ENCODE assay signal across 12 cellular contexts in genomic region chr18:57807336-57808117, GRCh38. TPM values are rescaled to one million over a fixed set of nuclear protein-coding genes. Genes with fewer than 3 reads are reported as not detected.
DNase-seq lines count a peak whose midpoint lies in the region; ATAC-seq and TF ChIP-seq lines count a peak whose summit lies in the region.
"Had no signal": no experiment of that assay in that cellular context is flagged by ENCODE, and none has a peak within 500 bp of the region (broad histone marks: within the 10 kb centered on the region; RNA-seq: fewer than 3 reads in every experiment).

No MANE protein-coding gene starts in this region.

- H3K4me3 Mint-ChIP-seq in CD4-positive, alpha-beta memory T cell: no peak overlapping the region
- H3K4me3 Mint-ChIP-seq: endodermal cell had no signal

- H3K27ac Mint-ChIP-seq in CD4-positive, alpha-beta memory T cell: no peak overlapping the region
- H3K27ac Mint-ChIP-seq: endodermal cell had no signal

- TF ChIP-seq CTCF in fibroblast of pulmonary artery (IDR thresholded peaks at IDR 0.05; ENCODE audit: low read length, missing control alignments): no peak
- no peak for TF ChIP-seq CTCF in spleen (IDR thresholded peaks at IDR 0.05 in 8 of 11, conservative IDR thresholded peaks at IDR 0.05 in 3 of 11)

- ATAC-seq in SK-N-SH treated with all-trans-retinoic acid at 6 μM for 48 hours (peak; percentile 50), GM19351 (IDR thresholded peaks at IDR 0.05; ENCODE audit: unreplicated experiment) (no peak)
- no peak for ATAC-seq in activated CD4-positive, CD25-positive, alpha-beta regulatory T cell treated with anti-CD3 and anti-CD28 coated beads, Interleukin-2, amount 50 U/mL, for 24 hours

- H3K36me3 ChIP-seq in spleen: no peaks in the 10 kb centered on the region
- H3K36me3 ChIP-seq in CD4-positive, alpha-beta memory T cell (ENCODE audit: insufficient read depth, low read length): no peaks in the 10 kb centered on the region

- WGBS in spleen, 5 donors: 43 to 57% (median 53%) methylated on average over 2 of the region's 2 CpGs

- peaks cover 0 to 26% (median 14%) of the 10 kb centered on the region in 7 donors for H3K27me3 ChIP-seq in spleen (replicated peaks in 1 of 7)
- peaks cover 13% of the 10 kb centered on the region for H3K27me3 ChIP-seq in CD4-positive, alpha-beta memory T cell (ENCODE audit: insufficient read depth, low read length)

- peaks cover 0 to 33% (median 19%) of the 10 kb centered on the region in 6 donors for H3K4me1 ChIP-seq in spleen
- peaks cover 2% of the 10 kb centered on the region for H3K4me1 ChIP-seq in CD4-positive, alpha-beta memory T cell (ENCODE audit: insufficient read depth, low read length)

- POLR2A ChIA-PET in CD4-positive, alpha-beta memory T cell (lab: Charles Lee; ENCODE audit: partially characterized antibody): no interaction called here

- peaks cover 18 to 21% of the 10 kb centered on the region in 2 donors for H3K27me3 Mint-ChIP-seq in CD4-positive, alpha-beta memory T cell

- DNase-seq in GM03348 (ENCODE audit: low spot score) (peak; percentile 29), fibroblast of pulmonary artery (ENCODE audit: low read depth) (peak; percentile 57), spleen (no peak), DMS 273 (lab: John Stamatoyannopoulos, UW; ENCODE audit: unreplicated experiment) (no peak)
- no peak for DNase-seq in CD4-positive, alpha-beta memory T cell
- DNase-seq: DMS153, endodermal cell, NCI-H2107, RPMI8226 had no signal

- peaks cover 0 to 6% of the 10 kb centered on the region in 2 donors for H3K36me3 Mint-ChIP-seq in CD4-positive, alpha-beta memory T cell

- peaks cover 0 to 13% (median 12%) of the 10 kb centered on the region in 8 donors for H3K9me3 ChIP-seq in spleen
- peaks cover 0 to 4% of the 10 kb centered on the region in 2 donors for H3K9me3 ChIP-seq in CD4-positive, alpha-beta memory T cell (ENCODE audit: control insufficient read depth in 1 of 2, low read length in 2 of 2)

- H3K9me3 Mint-ChIP-seq in CD4-positive, alpha-beta memory T cell: peaks cover 0 to 16% (median 9%) of the 10 kb centered on the region in 8 donors

- intact Hi-C loops in spleen (cut with DNase I; ENCODE audit: low total_unique reads): no loop called here
- intact Hi-C loops in CD4-positive, alpha-beta memory T cell (cut with micrococcal nuclease): no loop called here

- no peak for TF ChIP-seq POLR2A in spleen (IDR thresholded peaks at IDR 0.05)

- peak overlapping the region in 7 of 8 donors; percentile 1 to 55 (median 30) for H3K27ac ChIP-seq in spleen
- no peak overlapping the region for H3K27ac ChIP-seq in CD4-positive, alpha-beta memory T cell (ENCODE audit: low read depth, low read length)

- peaks cover 0 to 4% (median 0%) of the 10 kb centered on the region in 4 donors for H3K4me1 Mint-ChIP-seq in CD4-positive, alpha-beta memory T cell
- H3K4me1 Mint-ChIP-seq: endodermal cell had no signal

- CTCF ChIA-PET in CD4-positive, alpha-beta memory T cell (lab: Charles Lee; ENCODE audit: partially characterized antibody): no interaction called here

- H3K4me3 ChIP-seq in fibroblast of pulmonary artery (replicated peaks; ENCODE audit: low read depth, low read length): no peak overlapping the region
- H3K4me3 ChIP-seq in spleen: no peak overlapping the region
- no peak overlapping the region for H3K4me3 ChIP-seq in CD4-positive, alpha-beta memory T cell (ENCODE audit: low read length in 2 of 2)

TF ChIP-seq in SK-N-SH treated with all-trans-retinoic acid at 6 μM for 48 hours, 23 proteins besides CTCF, POLR2A, EP300 and RAD21:
- TF ChIP-seq ISL1 (CRISPR knock-in tag; IDR thresholded peaks at IDR 0.05) (peak; percentile 94), ZC3H10 (CRISPR knock-in tag; IDR thresholded peaks at IDR 0.05) (no peak)

RNA-seq across cellular contexts. Expression of gene ATP8B1, which starts 4.4 kb away (rescaled TPM):
- total RNA-seq in spleen: 10 to 100 TPM in 6 of 7 donors, 1 to 10 TPM in 1; 5.1 to 22.0 (median 14.5) TPM
- 1 to 10 TPM; 1.0 to 2.1 (median 1.5) TPM for polyA plus RNA-seq in spleen
- not detected for total RNA-seq in CD4-positive, alpha-beta memory T cell
- polyA plus RNA-seq in CD4-positive, alpha-beta memory T cell: under 1 TPM in 1 of 2 donors, not detected in 1; 0.24 TPM

Comparison
In these comparisons a context has a peak if more than half of its experiments do, and no peak if none do; other contexts are left out.
1. DNase-seq: peak in GM03348 (single experiment) and fibroblast of pulmonary artery (single experiment); none in spleen (single experiment), DMS 273 (single experiment) and CD4-positive, alpha-beta memory T cell (0 of 5).
2. RNA of gene ATP8B1, which starts 4.4 kb away (total RNA-seq): 5.1 to 22.0 TPM in spleen; not detected in CD4-positive, alpha-beta memory T cell; every median in the first group is over 4 times any median in the second.